ENCODE assay signal across 21 cellular contexts in genomic region chr15:92636401-92636949, GRCh38. TPM values are rescaled to one million over a fixed set of nuclear protein-coding genes. Genes with fewer than 3 reads are reported as not detected.
DNase-seq lines count a peak whose midpoint lies in the region; ATAC-seq and TF ChIP-seq lines count a peak whose summit lies in the region.
"Had no signal": no experiment of that assay in that cellular context is flagged by ENCODE, and none has a peak within 500 bp of the region (broad histone marks: within the 10 kb centered on the region; RNA-seq: fewer than 3 reads in every experiment).

No MANE protein-coding gene starts in this region.

- peaks cover 6 to 74% (median 65%) of the 10 kb centered on the region in 10 experiments; a peak in 19 of 20 replicates for H3K4me1 ChIP-seq in BLaER1 treated with 17β-estradiol and CSF1 and Interleukin-3, amounts not matched to agents 10 nM and 100 nM
- peaks cover 53% of the 10 kb centered on the region for H3K4me1 ChIP-seq in Panc1 (ENCODE audit: control insufficient read depth, insufficient read depth, low read length)
- no peaks in the 10 kb centered on the region for H3K4me1 ChIP-seq in foreskin keratinocyte
- H3K4me1 ChIP-seq in A673 (ENCODE audit: insufficient read depth, low read length, poor library complexity, severe bottlenecking): no peaks in the 10 kb centered on the region

- no peaks in the 10 kb centered on the region for H3K36me3 ChIP-seq in BLaER1 treated with 17β-estradiol and CSF1 and Interleukin-3, amounts not matched to agents 10 nM and 100 nM
- H3K36me3 ChIP-seq in Panc1 (ENCODE audit: control insufficient read depth, insufficient read depth, low read length) (no peaks in the 10 kb centered on the region), A673 (ENCODE audit: insufficient read depth, low read length, poor library complexity, severe bottlenecking) (no peaks in the 10 kb centered on the region)
- H3K36me3 ChIP-seq: gastrocnemius medialis, neural progenitor cell had no signal

- H3K27me3 Mint-ChIP-seq in osteocyte (ENCODE audit: unreplicated experiment): no peaks in the 10 kb centered on the region

- no peak for TF ChIP-seq CTCF in Panc1 (IDR thresholded peaks at IDR 0.05)
- TF ChIP-seq CTCF in foreskin keratinocyte (conservative IDR thresholded peaks at IDR 0.05): no peak
- TF ChIP-seq CTCF in osteocyte (IDR thresholded peaks at IDR 0.05): no peak
- no peak for TF ChIP-seq CTCF in A673 (conservative IDR thresholded peaks at IDR 0.05; ENCODE audit: low read depth, low read length)

- CTCF ChIA-PET in Panc1 (lab: Charles Lee): no interaction called here
- CTCF ChIA-PET in A673 (lab: Charles Lee): no interaction called here

- no peak overlapping the region for H3K4me3 ChIP-seq in BLaER1 treated with 17β-estradiol and CSF1 and Interleukin-3, amounts not matched to agents 10 nM and 100 nM
- H3K4me3 ChIP-seq in Panc1 (ENCODE audit: low read depth in 2 of 2, low read length in 2 of 2) (no peak overlapping the region), A673 (ENCODE audit: low read depth, low read length, poor library complexity, severe bottlenecking) (no peak overlapping the region)
- H3K4me3 ChIP-seq: gastrocnemius medialis, neural progenitor cell had no signal

- BruUV-seq in Panc1 (replicated peaks; lab: Mats Ljungman, UMichigan) (no TSS peak), A673 (replicated peaks; lab: Mats Ljungman, UMichigan) (no TSS peak)

- no peaks in the 10 kb centered on the region for H3K27me3 ChIP-seq in BLaER1 treated with 17β-estradiol and CSF1 and Interleukin-3, amounts not matched to agents 10 nM and 100 nM
- no peaks in the 10 kb centered on the region for H3K27me3 ChIP-seq in Panc1 (ENCODE audit: control insufficient read depth, insufficient read depth, low read length)
- H3K27me3 ChIP-seq in foreskin keratinocyte: no peaks in the 10 kb centered on the region
- no peaks in the 10 kb centered on the region for H3K27me3 ChIP-seq in A673 (replicated peaks; ENCODE audit: insufficient read depth, low read depth, low read length, poor library complexity)
- H3K27me3 ChIP-seq: gastrocnemius medialis, neural progenitor cell had no signal

- no peak overlapping the region for H3K9ac ChIP-seq in BLaER1 treated with 17β-estradiol and CSF1 and Interleukin-3, amounts not matched to agents 10 nM and 100 nM
- H3K9ac ChIP-seq: neural progenitor cell had no signal

- peaks cover 43% of the 10 kb centered on the region for H3K4me1 Mint-ChIP-seq in osteocyte (ENCODE audit: unreplicated experiment)
- H3K4me1 Mint-ChIP-seq: stimulated activated memory B cell treated with anti-CD40 and anti-IgM and Interleukin-4, amounts not matched to agents 10 μg/mL and 1 μg/mL and 100 μg/mL, for 72 hours had no signal

- in situ Hi-C loops in Panc1 (cut with HindIII; ENCODE audit: low pct_unique_long_range_greater_than_20kb, low sequenced_read_pairs): no loop called here

- POLR2A ChIA-PET in Panc1 (lab: Charles Lee): no interaction called here
- POLR2A ChIA-PET in A673 (lab: Charles Lee; ENCODE audit: low non-redundant PET): no interaction called here

- DNase-seq in Panc1 (ENCODE audit: low read depth, low spot score) (no peak), foreskin keratinocyte (no peak), osteocyte (ENCODE audit: extremely low spot score, unreplicated experiment) (no peak), A673 (ENCODE audit: low spot score) (no peak), NCI-H524 treated with DMSO at 0.1 percent for 48 hours (lab: John Stamatoyannopoulos, UW) (no peak), NCI-H2196 (lab: John Stamatoyannopoulos, UW; ENCODE audit: unreplicated experiment) (no peak)
- DNase-seq: ACHN; activated CD4-positive, CD25-positive, alpha-beta regulatory T cell treated with anti-CD3 and anti-CD28 coated beads, Interleukin-2, amount 50 U/mL, for 72 hours; activated CD8-positive, alpha-beta T cell treated with anti-CD3 and anti-CD28 coated beads, Interleukin-2, amount 10 ng/mL, durations not matched to agents 7 days and 5 days; activated gamma-delta T cell; activated T-cell treated with anti-CD3 and anti-CD28 coated beads, Interleukin-2, amount 50 U/mL, for 1 hour; effector memory CD4-positive, alpha-beta T cell; gastrocnemius medialis; NCI-H1930; NCI-H2227 treated with DMSO at 0.1 percent for 48 hours; stimulated activated CD4-positive, alpha-beta T cell treated with anti-CD3 and anti-CD28 coated beads, Interleukin-4, amount 100 ng/mL, for 1 hour had no signal

- H4K20me1 ChIP-seq in BLaER1 treated with 17β-estradiol and CSF1 and Interleukin-3, amounts not matched to agents 10 nM and 100 nM: no peaks in the 10 kb centered on the region

- H3K4me2 ChIP-seq in BLaER1 treated with 17β-estradiol and CSF1 and Interleukin-3, amounts not matched to agents 10 nM and 100 nM: peak overlapping the region in 9 of 11 experiments; percentile 61 to 74 (median 69); a peak in 18 of 22 replicates
- H3K4me2 ChIP-seq: neural progenitor cell had no signal

- H3K36me3 Mint-ChIP-seq in osteocyte (ENCODE audit: unreplicated experiment): no peaks in the 10 kb centered on the region
- H3K36me3 Mint-ChIP-seq: stimulated activated memory B cell treated with anti-CD40 and anti-IgM and Interleukin-4, amounts not matched to agents 10 μg/mL and 1 μg/mL and 100 μg/mL, for 72 hours had no signal

- H3K27ac Mint-ChIP-seq in osteocyte (ENCODE audit: unreplicated experiment): peak overlapping the region; percentile 94
- H3K27ac Mint-ChIP-seq: activated CD8-positive, alpha-beta T cell treated with anti-CD3 and anti-CD28 coated beads, Interleukin-2, amount 10 ng/mL, durations not matched to agents 7 days and 5 days; neural progenitor cell; stimulated activated memory B cell treated with anti-CD40 and anti-IgM and Interleukin-4, amounts not matched to agents 10 μg/mL and 1 μg/mL and 100 μg/mL, for 72 hours had no signal

- H3K27ac ChIP-seq in BLaER1 treated with 17β-estradiol and CSF1 and Interleukin-3, amounts not matched to agents 10 nM and 100 nM: peak overlapping the region in 4 of 11 experiments; percentile 25 to 67 (median 38); a peak in 5 of 22 replicates
- peak overlapping the region; percentile 86 for H3K27ac ChIP-seq in Panc1 (ENCODE audit: low read length)
- no peak overlapping the region for H3K27ac ChIP-seq in foreskin keratinocyte
- H3K27ac ChIP-seq in A673 (ENCODE audit: low read depth, low read length, poor library complexity, severe bottlenecking): no peak overlapping the region
- H3K27ac ChIP-seq: gastrocnemius medialis had no signal

- H3K9me3 ChIP-seq in BLaER1 treated with 17β-estradiol and CSF1 and Interleukin-3, amounts not matched to agents 10 nM and 100 nM (replicated peaks in 1 of 11): peaks cover 16 to 28% (median 23%) of the 10 kb centered on the region in 11 experiments
- no peaks in the 10 kb centered on the region for H3K9me3 ChIP-seq in Panc1 (ENCODE audit: control insufficient read depth, insufficient read depth, low read depth, low read length)
- no peaks in the 10 kb centered on the region for H3K9me3 ChIP-seq in A673 (ENCODE audit: low read depth, low read length, poor library complexity, severe bottlenecking)
- H3K9me3 ChIP-seq: gastrocnemius medialis had no signal

- peaks cover 10% of the 10 kb centered on the region for H3K9me3 Mint-ChIP-seq in osteocyte (ENCODE audit: unreplicated experiment)

- no peak overlapping the region for H3K4me3 Mint-ChIP-seq in osteocyte (ENCODE audit: unreplicated experiment)
- H3K4me3 Mint-ChIP-seq: activated CD8-positive, alpha-beta T cell treated with anti-CD3 and anti-CD28 coated beads, Interleukin-2, amount 10 ng/mL, durations not matched to agents 7 days and 5 days; brain; neural progenitor cell; stimulated activated memory B cell treated with anti-CD40 and anti-IgM and Interleukin-4, amounts not matched to agents 10 μg/mL and 1 μg/mL and 100 μg/mL, for 72 hours had no signal

- no peak for ATAC-seq in Panc1
- peak; percentile 9 for ATAC-seq in foreskin keratinocyte
- no peak for ATAC-seq in GM21717 (IDR thresholded peaks at IDR 0.05; ENCODE audit: unreplicated experiment)
- ATAC-seq: activated CD8-positive, alpha-beta T cell treated with anti-CD3 and anti-CD28 coated beads, Interleukin-2, amount 10 ng/mL, durations not matched to agents 7 days and 5 days; gastrocnemius medialis; stimulated activated memory B cell treated with anti-CD40 and anti-IgM and Interleukin-4, amounts not matched to agents 10 μg/mL and 1 μg/mL and 100 μg/mL, for 72 hours had no signal

- intact Hi-C loops in Panc1 (cut with micrococcal nuclease; ENCODE audit: unreplicated experiment): no loop called here
- intact Hi-C loops in A673 (cut with micrococcal nuclease; ENCODE audit: unreplicated experiment): no loop called here

RNA-seq across cellular contexts. Expression of gene FAM174B, which starts 19.1 kb away (rescaled TPM):
- total RNA-seq in Panc1 (2021; ENCODE audit: unreplicated experiment) (30.7 TPM), foreskin keratinocyte (0.46 and 0.71 TPM in 2 replicates), osteocyte (8.2 and 11.0 TPM in 2 replicates), A673 (2021) (2.7 and 3.7 TPM in 2 replicates)
- 22.5 TPM for polyA plus RNA-seq in Panc1 (2012; ENCODE audit: insufficient read length)
- polyA plus RNA-seq in foreskin keratinocyte: 0.25 and 0.32 TPM in 2 replicates
